ENCODE assay signal across 9 cellular contexts in the genomic region with DNA sequence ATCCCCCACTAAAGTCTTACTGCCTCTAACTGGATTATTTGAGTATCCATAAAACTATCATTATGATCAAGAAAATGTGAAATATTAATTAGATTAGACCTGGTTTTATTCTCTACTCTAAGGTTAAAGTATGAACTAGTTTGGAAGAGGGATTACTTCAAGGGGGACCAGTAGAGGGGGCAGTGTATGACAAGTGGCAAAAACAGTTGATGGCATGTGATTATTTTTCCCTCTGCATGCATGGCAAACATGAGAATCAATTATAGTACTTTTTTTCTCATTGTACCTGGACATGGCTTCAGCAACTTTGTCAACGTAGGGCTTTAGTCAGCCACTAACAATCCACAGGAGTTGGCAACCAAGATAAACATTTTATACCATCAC.
DNase-seq lines count a peak whose midpoint lies in the region; ATAC-seq and TF ChIP-seq lines count a peak whose summit lies in the region.
"Had no signal": no experiment of that assay in that cellular context is flagged by ENCODE, and none has a peak within 500 bp of the region (broad histone marks: within the 10 kb centered on the region; RNA-seq: fewer than 3 reads in every experiment).

No MANE protein-coding gene starts in this region.

- intact Hi-C loops in A673 (cut with micrococcal nuclease; ENCODE audit: unreplicated experiment): no loop called here

- no peak overlapping the region for H3K4me3 ChIP-seq in A673 (ENCODE audit: low read depth, low read length, poor library complexity, severe bottlenecking)
- H3K4me3 ChIP-seq in smooth muscle cell: no peak overlapping the region

- ATAC-seq in GM19035 (IDR thresholded peaks at IDR 0.05; ENCODE audit: unreplicated experiment) (peak; percentile 36), HG03045 (IDR thresholded peaks at IDR 0.05; ENCODE audit: unreplicated experiment) (peak; percentile 17)
- peak; percentile 21 to 25 for ATAC-seq in activated naive CD4-positive, alpha-beta T cell treated with anti-CD3 and anti-CD28 coated beads, Interleukin-2, amount 50 U/mL, for 72 hours
- ATAC-seq: WTC11 had no signal

- no peak overlapping the region for H3K9ac ChIP-seq in smooth muscle cell (ENCODE audit: low read depth)

- in situ Hi-C loops in KBM-7 (cut with MboI; ENCODE audit: low pct_unique_long_range_greater_than_20kb, low sequenced_read_pairs): no loop called here

- H4K20me1 ChIP-seq in smooth muscle cell (ENCODE audit: low read depth): no peaks in the 10 kb centered on the region

- TF ChIP-seq CTCF in A673 (conservative IDR thresholded peaks at IDR 0.05; ENCODE audit: low read depth, low read length) (peak; percentile 35; the same call in 1 of the 2 replicates), smooth muscle cell (IDR thresholded peaks at IDR 0.05; ENCODE audit: borderline replicate concordance, insufficient read depth, poor library complexity, severe bottlenecking) (no peak)

- WGBS in smooth muscle cell (ENCODE audit: low lambda C conversion rate): 93% methylated on average over 1 of the region's 1 CpG

- POLR2A ChIA-PET in A673 (lab: Charles Lee; ENCODE audit: low non-redundant PET): no interaction called here

- no peaks in the 10 kb centered on the region for H3K9me3 ChIP-seq in A673 (ENCODE audit: low read depth, low read length, poor library complexity, severe bottlenecking)
- no peaks in the 10 kb centered on the region for H3K9me3 ChIP-seq in smooth muscle cell (replicated peaks; ENCODE audit: low read depth)

- H3K27me3 ChIP-seq in A673 (replicated peaks; ENCODE audit: insufficient read depth, low read depth, low read length, poor library complexity) (no peaks in the 10 kb centered on the region), smooth muscle cell (ENCODE audit: low read depth) (no peaks in the 10 kb centered on the region)

- H3K9me3 Mint-ChIP-seq in activated naive CD4-positive, alpha-beta T cell treated with anti-CD3 and anti-CD28 coated beads, Interleukin-2, amount 50 U/mL, for 72 hours: peaks cover 0 to 20% of the 10 kb centered on the region in 2 donors

- CTCF ChIA-PET in A673 (lab: Charles Lee): no interaction called here

- H3K27ac ChIP-seq in A673 (ENCODE audit: low read depth, low read length, poor library complexity, severe bottlenecking) (no peak overlapping the region), smooth muscle cell (ENCODE audit: low read depth) (no peak overlapping the region)

- no peak overlapping the region for H3K4me2 ChIP-seq in smooth muscle cell

- H3F3A ChIP-seq in smooth muscle cell (ENCODE audit: low read depth): no peaks in the 10 kb centered on the region

- no TSS peak for BruUV-seq in A673 (replicated peaks; lab: Mats Ljungman, UMichigan)

- H2AFZ ChIP-seq in smooth muscle cell (ENCODE audit: low read depth): no peak overlapping the region

- no peaks in the 10 kb centered on the region for H3K79me2 ChIP-seq in smooth muscle cell (ENCODE audit: low read depth)

- no peaks in the 10 kb centered on the region for H3K36me3 ChIP-seq in A673 (ENCODE audit: insufficient read depth, low read length, poor library complexity, severe bottlenecking)
- no peaks in the 10 kb centered on the region for H3K36me3 ChIP-seq in smooth muscle cell (ENCODE audit: low read depth)

- H3K27ac Mint-ChIP-seq in activated naive CD4-positive, alpha-beta T cell treated with anti-CD3 and anti-CD28 coated beads, Interleukin-2, amount 50 U/mL, for 72 hours: peak overlapping the region; percentile 80 to 88
- H3K27ac Mint-ChIP-seq: WTC11 had no signal

- peaks cover 6 to 32% of the 10 kb centered on the region in 2 donors for H3K36me3 Mint-ChIP-seq in activated naive CD4-positive, alpha-beta T cell treated with anti-CD3 and anti-CD28 coated beads, Interleukin-2, amount 50 U/mL, for 72 hours
- H3K36me3 Mint-ChIP-seq: WTC11 had no signal

- DNase-seq in A673 (ENCODE audit: low spot score) (no peak), smooth muscle cell (lab: John Stamatoyannopoulos, UW; ENCODE audit: unreplicated experiment) (no peak), NCI-H1092 (lab: John Stamatoyannopoulos, UW) (no peak), KBM-7 (no peak)
- no peak for DNase-seq in activated naive CD4-positive, alpha-beta T cell treated with anti-CD3 and anti-CD28 coated beads, Interleukin-2, amount 50 U/mL, for 72 hours (ENCODE audit: low spot score in 2 of 2)
- DNase-seq in stimulated activated CD4-positive, alpha-beta T cell treated with anti-CD3 and anti-CD28 coated beads, Interleukin-2, amount 100 ng/mL, for 24 hours: no peak

- peaks cover 8% of the 10 kb centered on the region for H3K4me1 ChIP-seq in A673 (ENCODE audit: insufficient read depth, low read length, poor library complexity, severe bottlenecking)
- H3K4me1 ChIP-seq in smooth muscle cell (ENCODE audit: low read depth): peaks cover 13% of the 10 kb centered on the region
